Comparison of ENCODE assay signal across 19 cellular contexts in genomic region chr22:21948390-21948789, GRCh38. TPM values are rescaled to one million over a fixed set of nuclear protein-coding genes. Genes with fewer than 3 reads are reported as not detected.
DNase-seq lines count a peak whose midpoint lies in the region; ATAC-seq and TF ChIP-seq lines count a peak whose summit lies in the region.
"Had no signal": no experiment of that assay in that cellular context is flagged by ENCODE, and none has a peak within 500 bp of the region (broad histone marks: within the 10 kb centered on the region; RNA-seq: fewer than 3 reads in every experiment).

No MANE protein-coding gene starts in this region.

- CTCF ChIA-PET in mammary epithelial cell (lab: Charles Lee; ENCODE audit: low non-redundant PET) = interaction anchor here (0.7 kb wide), 1 partner anchor 185 kb away, joined by 3 read pairs; no protein-coding TSS in a partner anchor

- in situ Hi-C loops in mammary epithelial cell (cut with MboI; ENCODE audit: low sequenced_read_pairs in 2 of 2) = loop anchor here in 1 of 2 donors (5.0 kb wide), 1 partner anchor 236 kb away; no protein-coding TSS in a partner anchor

- H3K27ac Mint-ChIP-seq in central memory CD8-positive, alpha-beta T cell (ENCODE audit: low read depth) = peak overlapping the region; percentile 51
- H3K27ac Mint-ChIP-seq: activated CD4-positive, alpha-beta T cell treated with anti-CD3 and anti-CD28 coated beads, Interleukin-2, amount 10 ng/mL, durations not matched to agents 24 days and 14 days had no signal

- no peaks in the 10 kb centered on the region for H3K36me3 ChIP-seq in breast epithelium
- H3K36me3 ChIP-seq in mammary epithelial cell (ENCODE audit: insufficient read depth, low read length) = peaks cover 6% of the 10 kb centered on the region
- H3K36me3 ChIP-seq in upper lobe of left lung = peaks cover 0 to 28% (median 17%) of the 10 kb centered on the region in 4 donors

- H3K9me3 ChIP-seq in breast epithelium (no peaks in the 10 kb centered on the region), mammary epithelial cell (replicated peaks; ENCODE audit: insufficient read depth, low read length) (no peaks in the 10 kb centered on the region), upper lobe of left lung (no peaks in the 10 kb centered on the region)
- H3K9me3 ChIP-seq: body of pancreas had no signal

- peaks cover 51% of the 10 kb centered on the region for H3K79me2 ChIP-seq in mammary epithelial cell (ENCODE audit: insufficient read depth, low read length)

- WGBS in mammary epithelial cell (ENCODE audit: low coverage, missing lambda C conversion rate) = 58% methylated on average over 6 of the region's 8 CpGs
- WGBS in upper lobe of left lung, 2 donors = 69 to 76% methylated on average over 7 to 8 of the region's 8 CpGs

- H3K4me3 ChIP-seq in breast epithelium (no peak overlapping the region), mammary epithelial cell (replicated peaks in 1 of 3; ENCODE audit: insufficient read depth in 1 of 3, low read depth in 2 of 3, low read length in 3 of 3) (no peak overlapping the region), upper lobe of left lung (no peak overlapping the region)
- H3K4me3 ChIP-seq: body of pancreas had no signal

- DNase-seq in breast epithelium (ENCODE audit: low spot score in 2 of 2) (no peak), mammary epithelial cell (no peak), myocyte (ENCODE audit: low read depth) (peak; percentile 46), upper lobe of left lung (no peak), germinal center (ENCODE audit: low spot score) (no peak), hypothalamus (lab: John Stamatoyannopoulos, UW) (no peak)
- DNase-seq in central memory CD8-positive, alpha-beta T cell (ENCODE audit: low spot score in 2 of 2) = no peak
- DNase-seq: activated CD4-positive, alpha-beta T cell treated with anti-CD3 and anti-CD28 coated beads, Interleukin-2, amount 10 ng/mL, durations not matched to agents 24 days and 14 days; activated T-cell treated with anti-CD3 and anti-CD28 coated beads for 4 hours; body of pancreas; DMS153; GOT3; islet precursor cell; Karpas-422; NCI-H1105; stimulated activated CD4-positive, alpha-beta T cell treated with anti-CD3 and anti-CD28 coated beads, Interleukin-4, amount 100 ng/mL, for 24 hours had no signal

- no peak overlapping the region for H3K4me3 Mint-ChIP-seq in central memory CD8-positive, alpha-beta T cell
- H3K4me3 Mint-ChIP-seq: activated CD4-positive, alpha-beta T cell treated with anti-CD3 and anti-CD28 coated beads, Interleukin-2, amount 10 ng/mL, durations not matched to agents 24 days and 14 days had no signal

- H3K36me3 Mint-ChIP-seq in central memory CD8-positive, alpha-beta T cell (ENCODE audit: insufficient read depth) = peaks cover 9% of the 10 kb centered on the region
- H3K36me3 Mint-ChIP-seq: activated naive CD4-positive, alpha-beta T cell treated with anti-CD3 and anti-CD28 coated beads, Interleukin-2, amount 50 U/mL, for 72 hours had no signal

- H3K4me2 ChIP-seq in mammary epithelial cell (ENCODE audit: insufficient read depth, low read depth, low read length) = no peak overlapping the region

- H2AFZ ChIP-seq in mammary epithelial cell (ENCODE audit: low read depth, low read length) = no peak overlapping the region

- no peak for TF ChIP-seq CTCF in breast epithelium (IDR thresholded peaks at IDR 0.05)
- no peak for TF ChIP-seq CTCF in mammary epithelial cell (conservative IDR thresholded peaks at IDR 0.05 in 1 of 2, IDR thresholded peaks at IDR 0.05 in 1 of 2; ENCODE audit: extremely low read depth in 1 of 2, insufficient read depth in 1 of 2, low read depth in 1 of 2, low read length in 2 of 2)
- TF ChIP-seq CTCF in upper lobe of left lung (IDR thresholded peaks at IDR 0.05) = no peak

- TF ChIP-seq POLR2A in breast epithelium (IDR thresholded peaks at IDR 0.05) = no peak
- TF ChIP-seq POLR2A in upper lobe of left lung (IDR thresholded peaks at IDR 0.05) = no peak

- no TSS peak for BruUV-seq in mammary epithelial cell (replicated peaks; lab: Mats Ljungman, UMichigan)

- intact Hi-C loops in breast epithelium (cut with DNase I; ENCODE audit: low total_unique reads) = no loop called here
- intact Hi-C loops in mammary epithelial cell (cut with micrococcal nuclease) = no loop called here

- peak overlapping the region; percentile 90 to 97 for H3K27ac ChIP-seq in breast epithelium
- no peak overlapping the region for H3K27ac ChIP-seq in mammary epithelial cell (ENCODE audit: insufficient read depth, low read depth, low read length)
- H3K27ac ChIP-seq in upper lobe of left lung = peak overlapping the region; percentile 61 to 96 (median 90)
- H3K27ac ChIP-seq: 22Rv1 had no signal

- no peak overlapping the region for H3K9ac ChIP-seq in mammary epithelial cell (ENCODE audit: insufficient read depth, low read length)

- dilution Hi-C loops in mammary epithelial cell (cut with HindIII; ENCODE audit: low sequenced_read_pairs) = no loop called here

- no peaks in the 10 kb centered on the region for H4K20me1 ChIP-seq in mammary epithelial cell (ENCODE audit: insufficient read depth, low read length)

- no peak for ATAC-seq in central memory CD8-positive, alpha-beta T cell (replicated peaks; ENCODE audit: extremely low read depth, poor library complexity, severe bottlenecking)
- ATAC-seq in upper lobe of left lung (ENCODE audit: low FRiP score in 2 of 2) (no peak), GM18867 (IDR thresholded peaks at IDR 0.05; ENCODE audit: unreplicated experiment) (no peak)
- ATAC-seq: activated naive CD4-positive, alpha-beta T cell treated with anti-CD3 and anti-CD28 coated beads, Interleukin-2, amount 50 U/mL, for 72 hours; body of pancreas had no signal

- no peak for TF ChIP-seq EP300 in upper lobe of left lung (IDR thresholded peaks at IDR 0.05)

- no peaks in the 10 kb centered on the region for H3K9me3 Mint-ChIP-seq in central memory CD8-positive, alpha-beta T cell
- H3K9me3 Mint-ChIP-seq: activated CD4-positive, alpha-beta T cell treated with anti-CD3 and anti-CD28 coated beads, Interleukin-2, amount 10 ng/mL, durations not matched to agents 24 days and 14 days; activated naive CD4-positive, alpha-beta T cell treated with anti-CD3 and anti-CD28 coated beads, Interleukin-2, amount 50 U/mL, for 72 hours had no signal

- H3K27me3 ChIP-seq in breast epithelium = no peaks in the 10 kb centered on the region
- no peaks in the 10 kb centered on the region for H3K27me3 ChIP-seq in mammary epithelial cell (ENCODE audit: insufficient read depth, low read length)
- no peaks in the 10 kb centered on the region for H3K27me3 ChIP-seq in upper lobe of left lung
- H3K27me3 ChIP-seq: body of pancreas had no signal

- H3K4me1 ChIP-seq in breast epithelium (peaks cover 7% of the 10 kb centered on the region in 2 donors), mammary epithelial cell (ENCODE audit: insufficient read depth, low read length) (peaks cover 36% of the 10 kb centered on the region), upper lobe of left lung (peaks cover 53 to 90% (median 86%) of the 10 kb centered on the region in 4 donors)

- H3K4me1 Mint-ChIP-seq in central memory CD8-positive, alpha-beta T cell = peaks cover 55% of the 10 kb centered on the region

- no peaks in the 10 kb centered on the region for H3K27me3 Mint-ChIP-seq in central memory CD8-positive, alpha-beta T cell
- H3K27me3 Mint-ChIP-seq: activated CD4-positive, alpha-beta T cell treated with anti-CD3 and anti-CD28 coated beads, Interleukin-2, amount 10 ng/mL, durations not matched to agents 24 days and 14 days had no signal

RNA-seq across cellular contexts. Expression of gene PPM1F, which starts 4.3 kb away (rescaled TPM):
- total RNA-seq in breast epithelium (10 to 100 TPM; 24.3 to 45.2 (median 28.1) TPM), mammary epithelial cell (10 to 100 TPM; 30.8 to 43.6 TPM), myocyte (98.1 and 173 TPM in 2 replicates), upper lobe of left lung (10 to 100 TPM; 21.0 to 85.3 (median 33.2) TPM)
- polyA plus RNA-seq in mammary epithelial cell = 18.3 TPM
- 45.2 TPM for polyA minus RNA-seq in mammary epithelial cell
- 47.5 TPM for polyA plus RNA-seq in myocyte (2012)

RNA-seq across cellular contexts. Expression of gene TOP3B, which starts 34.2 kb away (rescaled TPM):
- 10 to 100 TPM; 20.2 to 34.8 (median 33.1) TPM for total RNA-seq in breast epithelium
- 10 to 100 TPM; 36.4 to 36.7 TPM for total RNA-seq in mammary epithelial cell
- 11.7 TPM for polyA plus RNA-seq in mammary epithelial cell
- 29.3 TPM for polyA minus RNA-seq in mammary epithelial cell
- 25.0 and 31.0 TPM in 2 replicates for total RNA-seq in myocyte
- 18.2 TPM for polyA plus RNA-seq in myocyte (2012)
- 100 to 1,000 TPM in 1 of 6 donors, 10 to 100 TPM in 5; 22.5 to 111 (median 34.0) TPM for total RNA-seq in upper lobe of left lung
